Comparison of ENCODE assay signal across 8 cellular contexts in genomic region chr12:124381454-124382207, GRCh38.
DNase-seq lines count a peak whose midpoint lies in the region; ATAC-seq, FAIRE-seq and TF ChIP-seq lines count a peak whose summit lies in the region.

No MANE protein-coding gene starts in this region.

- no peak for TF ChIP-seq POLR2A in stomach (IDR thresholded peaks at IDR 0.05)

- intact Hi-C loops in MCF 10A (cut with micrococcal nuclease) (loop anchor here (10.0 kb wide), 3 partner anchors 133 to 383 kb away; no protein-coding TSS in a partner anchor), stomach (cut with DNase I; ENCODE audit: low total_unique reads) (no loop called here)

- H3K9ac ChIP-seq in keratinocyte (ENCODE audit: control insufficient read depth, extremely low read depth, insufficient read depth, low read length): peak overlapping the region; percentile 15

- H3K9me3 ChIP-seq in keratinocyte (ENCODE audit: control insufficient read depth, low read depth, low read length) (no peaks in the 10 kb centered on the region), stomach (no peaks in the 10 kb centered on the region)

- H3K4me3 Mint-ChIP-seq in MCF 10A (ENCODE audit: unreplicated experiment): no peak overlapping the region

- dilution Hi-C loops in keratinocyte (cut with MboI; ENCODE audit: extremely low pct_ligation_motif_present, low sequenced_read_pairs): no loop called here

- H3K9me1 ChIP-seq in keratinocyte (ENCODE audit: control insufficient read depth, extremely low read depth, insufficient read depth, low read length): no peaks in the 10 kb centered on the region

- H3K27me3 ChIP-seq in HL-60 (ENCODE audit: insufficient read depth, poor library complexity, severe bottlenecking): no peaks in the 10 kb centered on the region
- H3K27me3 ChIP-seq in keratinocyte (ENCODE audit: control insufficient read depth, extremely low read depth, insufficient read depth, low read length): no peaks in the 10 kb centered on the region
- H3K27me3 ChIP-seq in stomach: no peaks in the 10 kb centered on the region

- TF ChIP-seq CTCF in HL-60 (IDR thresholded peaks at IDR 0.05; ENCODE audit: insufficient read depth, low read length) (no peak), MCF 10A (IDR thresholded peaks at IDR 0.05; ENCODE audit: unreplicated experiment) (no peak), keratinocyte (optimal IDR thresholded peaks at IDR 0.05 in 1 of 3, IDR thresholded peaks at IDR 0.05 in 1 of 3, conservative IDR thresholded peaks at IDR 0.05 in 1 of 3; ENCODE audit: extremely low read depth in 1 of 3, insufficient read depth in 2 of 3, low read length in 3 of 3) (no peak), stomach (IDR thresholded peaks at IDR 0.05) (no peak)

- no peak overlapping the region for H2AFZ ChIP-seq in keratinocyte (ENCODE audit: control insufficient read depth, low read length)

- WGBS in stomach, 5 donors: 17 to 27% (median 20%) methylated on average over 11 to 22 of the region's 22 CpGs

- DNase-seq in HL-60 (ENCODE audit: low read depth in 1 of 2, low spot score in 1 of 2) (peak; percentile 52 to 74), MCF 10A (ENCODE audit: unreplicated experiment) (peak; percentile 89), keratinocyte (ENCODE audit: low read depth, low spot score) (no peak), stomach (peak; percentile 92), NCI-H748 (lab: John Stamatoyannopoulos, UW; ENCODE audit: unreplicated experiment) (no peak)

- H3K36me3 ChIP-seq in keratinocyte (ENCODE audit: control insufficient read depth in 2 of 2, extremely low read depth in 1 of 2, insufficient read depth in 2 of 2, low read length in 2 of 2): peaks cover 23 to 34% of the 10 kb centered on the region in 2 experiments
- peaks cover 43 to 73% (median 68%) of the 10 kb centered on the region in 4 donors for H3K36me3 ChIP-seq in stomach

- CTCF ChIA-PET in MCF 10A (lab: Yijun Ruan, JAX): interaction anchor here (0.6 to 2.2 kb wide), 6 partner anchors 12 to 385 kb away, joined by 3 to 9 read pairs (median 3); no protein-coding TSS in a partner anchor

- H4K20me1 ChIP-seq in keratinocyte (ENCODE audit: control insufficient read depth, extremely low read depth, insufficient read depth, low read length): peaks cover 5% of the 10 kb centered on the region

- TF ChIP-seq EP300 in stomach (IDR thresholded peaks at IDR 0.05): peak; percentile 72

- BruUV-seq in MCF 10A (replicated peaks; lab: Mats Ljungman, UMichigan): no TSS peak

- H3K36me3 Mint-ChIP-seq in MCF 10A (ENCODE audit: insufficient read depth, unreplicated experiment): peaks cover 67% of the 10 kb centered on the region

- ATAC-seq in GM19452 (IDR thresholded peaks at IDR 0.05; ENCODE audit: unreplicated experiment) (no peak), GM18498 (IDR thresholded peaks at IDR 0.05; ENCODE audit: unreplicated experiment) (no peak), HG03571 (IDR thresholded peaks at IDR 0.05; ENCODE audit: unreplicated experiment) (no peak)

- peak overlapping the region; percentile 45 for H3K4me2 ChIP-seq in keratinocyte (ENCODE audit: control insufficient read depth, extremely low read depth, insufficient read depth, low read depth, low read length)

- H3K27me3 Mint-ChIP-seq in MCF 10A (ENCODE audit: insufficient read depth, unreplicated experiment): no peaks in the 10 kb centered on the region

- POLR2A ChIA-PET in MCF 10A (lab: Yijun Ruan, JAX): interaction anchor here (0.6 to 0.9 kb wide), 3 partner anchors 9 to 13 kb away, joined by 3 to 5 read pairs (median 4); no protein-coding TSS in a partner anchor

- peak; percentile 65 for FAIRE-seq in keratinocyte (lab: Jason Lieb, UNC)

- no peak overlapping the region for H3K27ac ChIP-seq in HL-60 (replicated peaks)
- H3K27ac ChIP-seq in keratinocyte (ENCODE audit: control insufficient read depth, insufficient read depth, low read length): no peak overlapping the region
- peak overlapping the region; percentile 77 to 95 (median 86) for H3K27ac ChIP-seq in stomach

- no peaks in the 10 kb centered on the region for H3K79me2 ChIP-seq in keratinocyte (ENCODE audit: control insufficient read depth, insufficient read depth, low read length)

- peak overlapping the region; percentile 40 for H3K27ac Mint-ChIP-seq in MCF 10A (ENCODE audit: low read depth, unreplicated experiment)

- H3K4me1 Mint-ChIP-seq in MCF 10A (ENCODE audit: insufficient read depth, unreplicated experiment): peaks cover 26% of the 10 kb centered on the region

- H3K4me3 ChIP-seq in HL-60 (replicated peaks; ENCODE audit: insufficient read depth, low read length) (no peak overlapping the region), keratinocyte (ENCODE audit: control insufficient read depth in 2 of 3, extremely low read depth in 1 of 3, insufficient read depth in 2 of 3, low read depth in 1 of 3, low read length in 3 of 3) (no peak overlapping the region), stomach (no peak overlapping the region)

- peaks cover 46% of the 10 kb centered on the region for H3K4me1 ChIP-seq in keratinocyte (ENCODE audit: control insufficient read depth, extremely low read depth, insufficient read depth, low read length)
- H3K4me1 ChIP-seq in stomach: peaks cover 40 to 77% (median 61%) of the 10 kb centered on the region in 4 donors

- no peaks in the 10 kb centered on the region for H3K9me3 Mint-ChIP-seq in MCF 10A (ENCODE audit: unreplicated experiment)

Comparison
In these comparisons a context has a peak if more than half of its experiments do, and no peak if none do; other contexts are left out.
1. DNase-seq: peak in HL-60 (2 of 2), MCF 10A (single experiment) and stomach (single experiment); none in keratinocyte (single experiment) and NCI-H748 (single experiment).
2. H3K27ac ChIP-seq: peak in stomach (5 of 5); none in HL-60 (single experiment) and keratinocyte (single experiment).